In genomic region chr7:27252935-27253333, GRCh38 we compare ENCODE assay signal across 26 cellular contexts. TPM values are rescaled to one million over a fixed set of nuclear protein-coding genes. Genes with fewer than 3 reads are reported as not detected.
DNase-seq lines count a peak whose midpoint lies in the region; ATAC-seq, FAIRE-seq and TF ChIP-seq lines count a peak whose summit lies in the region.
"Had no signal": no experiment of that assay in that cellular context is flagged by ENCODE, and none has a peak within 500 bp of the region (broad histone marks: within the 10 kb centered on the region; RNA-seq: fewer than 3 reads in every experiment).

No MANE protein-coding gene starts in this region.

- no peak overlapping the region for H2AFZ ChIP-seq in neural progenitor cell (replicated peaks)
- H2AFZ ChIP-seq: GM23248 had no signal

- H3K79me2 ChIP-seq in neural progenitor cell (ENCODE audit: low read depth), result no peaks in the 10 kb centered on the region

- H3K4me1 ChIP-seq in iPS-15b (ENCODE audit: control insufficient read depth, insufficient read depth, low read length) (peaks cover 3% of the 10 kb centered on the region), neural progenitor cell (peaks cover 37% of the 10 kb centered on the region)

- no peak for ATAC-seq in activated CD8-positive, alpha-beta T cell treated with anti-CD3 and anti-CD28 coated beads, Interleukin-2, amount 10 ng/mL, durations not matched to agents 7 days and 5 days

- in situ Hi-C loops in GM13977 (cut with MboI; ENCODE audit: low pct_unique_long_range_greater_than_20kb, low sequenced_read_pairs, unreplicated experiment), result no loop called here

- H3K36me3 ChIP-seq in H7 (replicated peaks; ENCODE audit: control insufficient read depth, insufficient read depth, low read length) (no peaks in the 10 kb centered on the region), iPS-15b (ENCODE audit: control insufficient read depth, insufficient read depth, low read length) (no peaks in the 10 kb centered on the region), neural progenitor cell (no peaks in the 10 kb centered on the region)
- H3K36me3 ChIP-seq: BLaER1, HAP-1 had no signal

- H3K36me3 Mint-ChIP-seq in neural progenitor cell, result no peaks in the 10 kb centered on the region
- H3K36me3 Mint-ChIP-seq in activated CD8-positive, alpha-beta T cell treated with anti-CD3 and anti-CD28 coated beads, Interleukin-2, amount 10 ng/mL, durations not matched to agents 7 days and 5 days (ENCODE audit: low read depth), result no peaks in the 10 kb centered on the region
- H3K36me3 Mint-ChIP-seq: CD4-positive, CD25-positive, alpha-beta regulatory T cell had no signal

- H4K20me1 ChIP-seq in neural progenitor cell (ENCODE audit: low read depth), result peaks cover 54% of the 10 kb centered on the region
- H4K20me1 ChIP-seq: BLaER1 had no signal

- peaks cover 13% of the 10 kb centered on the region for H3F3A ChIP-seq in neural progenitor cell (ENCODE audit: low read depth)

- peak overlapping the region; percentile 75 for H3K4me2 ChIP-seq in neural progenitor cell
- H3K4me2 ChIP-seq: BLaER1 had no signal

- no peak for FAIRE-seq in HTR-8/SVneo (lab: Jason Lieb, UNC)
- FAIRE-seq: A204.1, D721Med, GM18507 had no signal

- H3K27ac Mint-ChIP-seq in neural progenitor cell, result no peak overlapping the region
- no peak overlapping the region for H3K27ac Mint-ChIP-seq in activated CD8-positive, alpha-beta T cell treated with anti-CD3 and anti-CD28 coated beads, Interleukin-2, amount 10 ng/mL, durations not matched to agents 7 days and 5 days
- H3K27ac Mint-ChIP-seq: CD4-positive, CD25-positive, alpha-beta regulatory T cell; HFFc6 had no signal

- no peaks in the 10 kb centered on the region for H3K9me3 Mint-ChIP-seq in neural progenitor cell
- no peaks in the 10 kb centered on the region for H3K9me3 Mint-ChIP-seq in activated CD8-positive, alpha-beta T cell treated with anti-CD3 and anti-CD28 coated beads, Interleukin-2, amount 10 ng/mL, durations not matched to agents 7 days and 5 days (ENCODE audit: insufficient read depth)

- peak; percentile 19 for DNase-seq in GM13977 (ENCODE audit: low spot score)
- DNase-seq in H7, result peak; percentile 64
- peak; percentile 65 for DNase-seq in neural progenitor cell (ENCODE audit: low spot score)
- DNase-seq in activated CD8-positive, alpha-beta T cell treated with anti-CD3 and anti-CD28 coated beads, Interleukin-2, amount 10 ng/mL, durations not matched to agents 7 days and 5 days, result no peak
- DNase-seq in HTR-8/SVneo (ENCODE audit: insufficient read length, low spot score), result no peak
- DNase-seq in activated gamma-delta T cell treated with Interleukin-2 at 50 U/mL for 16 hours, result no peak
- DNase-seq: CD4-positive, CD25-positive, alpha-beta regulatory T cell; GM23248; HFFc6; NCI-H1092; NCI-H1436; NCI-H187 treated with DMSO at 0.1 percent for 48 hours; NCI-H2171 treated with DMSO at 0.1 percent for 48 hours; NCI-H524; NCI-H748 treated with DMSO at 0.1 percent for 48 hours; NK-92 treated with Interleukin-12 subunit alpha and Interleukin-12 subunit beta, amount 100 ng/mL, for 24 hours; RPMI8226; SHP77; SW 1271 had no signal

- no peak overlapping the region for H3K9ac ChIP-seq in iPS-15b (ENCODE audit: low read depth, low read length)
- H3K9ac ChIP-seq in neural progenitor cell, result no peak overlapping the region
- H3K9ac ChIP-seq: BLaER1, GM23248 had no signal

- POLR2A ChIA-PET in activated CD8-positive, alpha-beta T cell treated with anti-CD3 and anti-CD28 coated beads, Interleukin-2, amount 10 ng/mL, durations not matched to agents 7 days and 5 days (lab: Charles Lee), result no interaction called here

- H3K9me3 ChIP-seq in iPS-15b (ENCODE audit: control insufficient read depth, insufficient read depth, low read length), result no peaks in the 10 kb centered on the region
- H3K9me3 ChIP-seq in neural progenitor cell (ENCODE audit: low read depth), result no peaks in the 10 kb centered on the region
- H3K9me3 ChIP-seq: HAP-1 had no signal

- H3K27me3 ChIP-seq in H7 (ENCODE audit: control insufficient read depth, insufficient read depth, low read length) (peaks cover 75% of the 10 kb centered on the region), iPS-15b (ENCODE audit: control insufficient read depth, insufficient read depth, low read length) (peaks cover 89% of the 10 kb centered on the region), neural progenitor cell (peaks cover 97% of the 10 kb centered on the region)

- H3K4me3 ChIP-seq in H7 (ENCODE audit: insufficient read depth, low read depth, low read length) (no peak overlapping the region), iPS-15b (ENCODE audit: low read depth, low read length) (peak overlapping the region; percentile 26), neural progenitor cell (peak overlapping the region; percentile 29)
- H3K4me3 ChIP-seq: BLaER1, GM23248, HAP-1 had no signal

- H3K4me1 Mint-ChIP-seq in neural progenitor cell, result peaks cover 16% of the 10 kb centered on the region
- H3K4me1 Mint-ChIP-seq in activated CD8-positive, alpha-beta T cell treated with anti-CD3 and anti-CD28 coated beads, Interleukin-2, amount 10 ng/mL, durations not matched to agents 7 days and 5 days (ENCODE audit: low read depth), result no peaks in the 10 kb centered on the region

- H3K4me3 Mint-ChIP-seq in neural progenitor cell, result no peak overlapping the region
- no peak overlapping the region for H3K4me3 Mint-ChIP-seq in activated CD8-positive, alpha-beta T cell treated with anti-CD3 and anti-CD28 coated beads, Interleukin-2, amount 10 ng/mL, durations not matched to agents 7 days and 5 days
- H3K4me3 Mint-ChIP-seq: CD4-positive, CD25-positive, alpha-beta regulatory T cell; HFFc6 had no signal

- CTCF ChIA-PET in activated CD8-positive, alpha-beta T cell treated with anti-CD3 and anti-CD28 coated beads, Interleukin-2, amount 10 ng/mL, durations not matched to agents 7 days and 5 days (lab: Charles Lee), result no interaction called here

- no peak for TF ChIP-seq CTCF in GM13977 (IDR thresholded peaks at IDR 0.05; ENCODE audit: extremely low read depth, insufficient read depth, missing control alignments)
- TF ChIP-seq CTCF in neural progenitor cell (IDR thresholded peaks at IDR 0.05), result no peak

- H3K27me3 Mint-ChIP-seq in neural progenitor cell (ENCODE audit: insufficient read depth, low read depth), result peaks cover 83% of the 10 kb centered on the region
- peaks cover 70% of the 10 kb centered on the region for H3K27me3 Mint-ChIP-seq in activated CD8-positive, alpha-beta T cell treated with anti-CD3 and anti-CD28 coated beads, Interleukin-2, amount 10 ng/mL, durations not matched to agents 7 days and 5 days (ENCODE audit: low read depth)

- no peak overlapping the region for H3K27ac ChIP-seq in neural progenitor cell
- H3K27ac ChIP-seq: BLaER1, GM23248 had no signal

RNA-seq across cellular contexts. Expression of gene EVX1, which starts 10.3 kb away (rescaled TPM):
- not detected in 2 replicates for total RNA-seq in H7 (2014; rRNA removed; shearing (Covaris generic))
- not detected in 2 replicates for total RNA-seq in neural progenitor cell (ENCODE audit: low replicate concordance)
- total RNA-seq in activated CD8-positive, alpha-beta T cell treated with anti-CD3 and anti-CD28 coated beads, Interleukin-2, amount 10 ng/mL, durations not matched to agents 7 days and 5 days, result not detected
- total RNA-seq: CD4-positive, CD25-positive, alpha-beta regulatory T cell; GM23248; HFFc6; SK-MEL-5 had no signal

RNA-seq across cellular contexts. Expression of gene HOXA13, which starts 53.0 kb away (rescaled TPM):
- not detected in 2 replicates for total RNA-seq in H7 (2014; rRNA removed; shearing (Covaris generic))
- not detected in 2 replicates for total RNA-seq in neural progenitor cell (ENCODE audit: low replicate concordance)
- total RNA-seq in activated CD8-positive, alpha-beta T cell treated with anti-CD3 and anti-CD28 coated beads, Interleukin-2, amount 10 ng/mL, durations not matched to agents 7 days and 5 days, result not detected
- total RNA-seq: CD4-positive, CD25-positive, alpha-beta regulatory T cell had no signal

Comparison
In these comparisons a context has a peak if more than half of its experiments do, and no peak if none do; other contexts are left out.
1. DNase-seq: peak in GM13977 (single experiment), H7 (single experiment) and neural progenitor cell (single experiment); none in activated CD8-positive, alpha-beta T cell treated with anti-CD3 and anti-CD28 coated beads, Interleukin-2, amount 10 ng/mL, durations not matched to agents 7 days and 5 days (single experiment), HTR-8/SVneo (single experiment) and activated gamma-delta T cell treated with Interleukin-2 at 50 U/mL for 16 hours (single experiment).